In the genomic region with DNA sequence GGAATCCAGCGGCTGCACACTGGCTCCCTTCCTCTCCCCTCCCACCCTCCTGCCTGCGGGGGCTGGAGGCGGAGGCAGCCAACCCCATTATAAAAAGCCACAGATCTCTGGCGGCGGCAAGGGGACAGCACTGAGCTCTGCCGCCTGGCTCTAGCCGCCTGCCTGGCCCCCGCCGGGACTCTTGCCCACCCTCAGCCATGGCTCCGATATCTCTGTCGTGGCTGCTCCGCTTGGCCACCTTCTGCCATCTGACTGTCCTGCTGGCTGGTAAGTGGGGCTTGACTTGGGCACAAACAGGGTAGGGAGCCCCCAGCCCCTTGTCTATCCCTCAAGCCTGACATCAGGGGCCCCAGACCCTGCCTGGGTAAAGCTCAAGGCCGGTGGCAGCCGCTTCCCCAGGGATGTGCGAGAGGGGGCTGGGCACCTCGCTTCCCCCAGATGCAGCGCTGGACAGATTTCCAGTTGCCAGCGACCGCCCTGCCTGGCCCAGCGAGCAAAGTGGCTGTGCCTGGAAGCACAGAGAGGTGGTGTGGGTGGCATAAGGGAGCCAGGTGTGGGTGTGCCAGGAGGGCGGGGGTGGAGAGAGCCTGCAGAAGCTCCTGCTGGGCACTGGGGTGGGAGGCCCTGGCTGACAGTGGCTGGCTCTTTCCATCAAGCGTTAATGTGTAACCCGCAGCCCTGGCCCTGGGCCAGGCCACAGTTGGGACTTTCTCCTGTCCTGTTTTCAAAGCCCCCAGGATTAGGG, we compare ENCODE assay signal across 8 cellular contexts. TPM values are rescaled to one million over a fixed set of nuclear protein-coding genes. Genes with fewer than 3 reads are reported as not detected.
DNase-seq lines count a peak whose midpoint lies in the region; ATAC-seq and TF ChIP-seq lines count a peak whose summit lies in the region.

A gene (plus strand): TSS at position 119 of the 745 bp plus-strand sequence. CDS start 79 bp downstream, at position 198.

- H3K9me3 Mint-ChIP-seq in chondrocyte (ENCODE audit: low read depth), result no peaks in the 10 kb centered on the region
- no peaks in the 10 kb centered on the region for H3K9me3 Mint-ChIP-seq in effector memory CD8-positive, alpha-beta T cell

- H3K27me3 Mint-ChIP-seq in chondrocyte (ENCODE audit: low read depth), result peaks cover 6% of the 10 kb centered on the region
- H3K27me3 Mint-ChIP-seq in effector memory CD8-positive, alpha-beta T cell, result peaks cover 7 to 53% of the 10 kb centered on the region in 2 donors

- peaks cover 0 to 7% (median 0%) of the 10 kb centered on the region in 3 donors for H3K27me3 ChIP-seq in stomach

- H3K27ac ChIP-seq in stomach, result peak within 1 kb of the TSS; percentile 60 to 84 (median 79)

- H3K36me3 ChIP-seq in stomach, result no peaks in the 10 kb centered on the region

- TF ChIP-seq CTCF in chondrocyte (IDR thresholded peaks at IDR 0.05), result peak; percentile 67
- TF ChIP-seq CTCF in stomach (IDR thresholded peaks at IDR 0.05), result no peak

- DNase-seq in HuH-7 (ENCODE audit: low spot score) (peak; percentile 61), chondrocyte (ENCODE audit: low spot score) (peak; percentile 92), kidney tubule cell (ENCODE audit: low spot score) (peak; percentile 87), stomach (peak; percentile 40), GOT3 (lab: John Stamatoyannopoulos, UW) (no peak)
- DNase-seq in NK-92 treated with Interleukin-12 subunit alpha and Interleukin-12 subunit beta, amount 100 ng/mL, for 24 hours (lab: John Stamatoyannopoulos, UW), result no peak
- DNase-seq in stimulated activated CD4-positive, alpha-beta T cell treated with anti-CD3 and anti-CD28 coated beads, Interleukin-2, amount 100 ng/mL, for 24 hours, result no peak
- DNase-seq in effector memory CD8-positive, alpha-beta T cell, result no peak

- H3K4me3 Mint-ChIP-seq in chondrocyte (ENCODE audit: unreplicated experiment), result peak within 1 kb of the TSS; percentile 80
- no peak within 1 kb of the TSS for H3K4me3 Mint-ChIP-seq in effector memory CD8-positive, alpha-beta T cell

- H3K9me3 ChIP-seq in stomach, result no peaks in the 10 kb centered on the region

- H3K4me3 ChIP-seq in stomach, result peak within 1 kb of the TSS; percentile 42 to 50 (median 46)

- TF ChIP-seq POLR2A in stomach (IDR thresholded peaks at IDR 0.05), result no peak

- peaks cover 44% of the 10 kb centered on the region for H3K4me1 Mint-ChIP-seq in chondrocyte (ENCODE audit: low read depth)
- H3K4me1 Mint-ChIP-seq in effector memory CD8-positive, alpha-beta T cell (ENCODE audit: low read depth in 2 of 2), result peaks cover 0 to 4% of the 10 kb centered on the region in 2 donors

- TF ChIP-seq EP300 in stomach (IDR thresholded peaks at IDR 0.05), result no peak

- no peak for ATAC-seq in effector memory CD8-positive, alpha-beta T cell (replicated peaks)

- H3K27ac Mint-ChIP-seq in chondrocyte (ENCODE audit: unreplicated experiment), result peak within 1 kb of the TSS; percentile 70
- no peak within 1 kb of the TSS for H3K27ac Mint-ChIP-seq in effector memory CD8-positive, alpha-beta T cell

- H3K36me3 Mint-ChIP-seq in chondrocyte (ENCODE audit: low read depth), result peaks cover 2% of the 10 kb centered on the region
- peaks cover 3% of the 10 kb centered on the region for H3K36me3 Mint-ChIP-seq in effector memory CD8-positive, alpha-beta T cell (ENCODE audit: insufficient read depth)

- intact Hi-C loops in stomach (cut with DNase I; ENCODE audit: low total_unique reads), result no loop called here

- H3K4me1 ChIP-seq in stomach, result peaks cover 12 to 38% (median 24%) of the 10 kb centered on the region in 4 donors

- 15 to 24% (median 16%) methylated on average over 18 to 23 of the region's 23 CpGs for WGBS in stomach, 5 donors

RNA-seq across cellular contexts. Expression of the gene that starts here (rescaled TPM):
- 11.2 to 47.9 TPM (median 46.0 TPM) in 3 replicates for total RNA-seq in chondrocyte
- 10 to 100 TPM in 1 of 5 donors, 1 to 10 TPM in 2, not detected in 2; 1.3 to 43.8 (median 7.1) TPM for total RNA-seq in stomach
- polyA plus RNA-seq in stomach, result 10 to 100 TPM in 1 of 3 donors, 1 to 10 TPM in 2; 3.2 to 11.5 (median 6.4) TPM

Comparison
In these comparisons a context has a peak if more than half of its experiments do, and no peak if none do; other contexts are left out.
1. DNase-seq: peak in HuH-7 (single experiment), chondrocyte (single experiment), kidney tubule cell (single experiment) and stomach (single experiment); none in NK-92 treated with Interleukin-12 subunit alpha and Interleukin-12 subunit beta, amount 100 ng/mL, for 24 hours (single experiment), stimulated activated CD4-positive, alpha-beta T cell treated with anti-CD3 and anti-CD28 coated beads, Interleukin-2, amount 100 ng/mL, for 24 hours (0 of 2), GOT3 (single experiment) and effector memory CD8-positive, alpha-beta T cell (0 of 3).